In genomic region chr10:77710759-77711682, GRCh38 we compare ENCODE assay signal across 8 cellular contexts.
A peak's percentile ranks its signal among the peaks of the same experiment; 100 is the strongest.
DNase-seq lines count a peak whose midpoint lies in the region; ATAC-seq, FAIRE-seq and TF ChIP-seq lines count a peak whose summit lies in the region.

No MANE protein-coding gene starts in this region.

- peak; percentile 93 for ATAC-seq in HG03354 (IDR thresholded peaks at IDR 0.05; ENCODE audit: poor library complexity, severe bottlenecking, unreplicated experiment)

- 10 to 13% methylated on average over 50 to 51 of the region's 51 CpGs for WGBS in esophagus, 2 donors

- DNase-seq in BJ (ENCODE audit: low read depth) (no peak), GM19239 (ENCODE audit: insufficient read length, low spot score) (peak; percentile 68), NCI-H82 (lab: John Stamatoyannopoulos, UW) (peak; percentile 77)
- DNase-seq in activated CD8-positive, alpha-beta memory T cell treated with anti-CD3 and anti-CD28 coated beads, Interleukin-2, amount 50 U/mL, for 48 hours = peak; percentile 96
- DNase-seq in stimulated activated CD8-positive, alpha-beta memory T cell treated with anti-CD3 and anti-CD28 coated beads, Interleukin-4, amount 100 ng/mL, for 48 hours = peak; percentile 91

- no peak overlapping the region for H3K9ac ChIP-seq in muscle layer of colon (ENCODE audit: low read length)

- no peak overlapping the region for H3K27ac ChIP-seq in esophagus (ENCODE audit: low read depth in 2 of 2, low read length in 1 of 2)
- H3K27ac ChIP-seq in muscle layer of colon (ENCODE audit: low read depth, low read length) = no peak overlapping the region

- peak; percentile 99 for TF ChIP-seq CTCF in BJ (IDR thresholded peaks at IDR 0.05; ENCODE audit: insufficient read depth, low read depth, low read length)

- FAIRE-seq in GM19239 (lab: Jason Lieb, UNC) = peak; percentile 93

- H3K36me3 ChIP-seq in BJ (ENCODE audit: control insufficient read depth, insufficient read depth, low read length) = no peaks in the 10 kb centered on the region
- H3K36me3 ChIP-seq in esophagus (ENCODE audit: control insufficient read depth in 2 of 2, insufficient read depth in 2 of 2, low read length in 1 of 2) = no peaks in the 10 kb centered on the region
- H3K36me3 ChIP-seq in muscle layer of colon (ENCODE audit: insufficient read depth, low read length) = no peaks in the 10 kb centered on the region

- no peaks in the 10 kb centered on the region for H3K4me1 ChIP-seq in esophagus (ENCODE audit: control insufficient read depth in 2 of 2, insufficient read depth in 2 of 2, low read length in 1 of 2)
- H3K4me1 ChIP-seq in muscle layer of colon (ENCODE audit: insufficient read depth, low read length) = peaks cover 3% of the 10 kb centered on the region

- H3K9me3 ChIP-seq in esophagus (ENCODE audit: control insufficient read depth in 2 of 2, insufficient read depth in 1 of 2, low read depth in 1 of 2, low read length in 1 of 2) = no peaks in the 10 kb centered on the region
- H3K9me3 ChIP-seq in muscle layer of colon (ENCODE audit: low read length) = no peaks in the 10 kb centered on the region

- CTCF ChIA-PET in BJ (lab: Yijun Ruan, JAX) = interaction anchor here (0.6 to 14.4 kb wide), 52 partner anchors 11 to 644 kb away, joined by 3 to 155 read pairs (median 4); no protein-coding TSS in a partner anchor

- H3K4me3 ChIP-seq in BJ (ENCODE audit: low read depth, low read length) (peak overlapping the region; percentile 38), esophagus (ENCODE audit: low read depth in 1 of 2, low read length in 2 of 2) (peak overlapping the region; percentile 24 to 35), muscle layer of colon (ENCODE audit: low read depth in 1 of 2, low read length in 2 of 2) (peak overlapping the region; percentile 51 to 53)

- H3K27me3 ChIP-seq in BJ (ENCODE audit: control insufficient read depth, insufficient read depth, low read length) (no peaks in the 10 kb centered on the region), esophagus (ENCODE audit: control insufficient read depth in 1 of 2, insufficient read depth in 2 of 2, low read length in 2 of 2) (no peaks in the 10 kb centered on the region), muscle layer of colon (ENCODE audit: control insufficient read depth in 1 of 2, insufficient read depth in 2 of 2, low read length in 2 of 2) (no peaks in the 10 kb centered on the region)

- POLR2A ChIA-PET in BJ (lab: Charles Lee) = interaction anchor here (0.6 kb wide), 1 partner anchor 90 kb away, joined by 3 read pairs; no protein-coding TSS in a partner anchor
